In the genomic region with DNA sequence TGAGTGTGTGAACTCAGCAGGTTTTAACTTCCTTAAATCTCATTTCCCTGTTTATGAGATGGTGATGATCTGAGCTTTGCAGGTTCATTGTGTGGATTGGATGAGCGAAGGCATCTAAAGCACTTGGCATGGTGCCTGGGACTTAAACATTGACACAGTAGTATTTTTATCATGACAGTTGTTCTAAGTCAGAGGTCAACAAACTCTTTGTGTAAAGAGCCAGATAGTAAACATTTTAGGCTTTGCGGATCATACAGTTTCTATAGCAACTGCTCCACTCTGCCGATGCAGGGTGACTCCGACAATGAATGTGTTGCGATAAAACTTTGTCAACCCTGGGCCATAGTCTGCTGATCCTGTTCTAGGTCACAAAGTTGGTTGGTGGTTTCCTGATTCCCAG, we compare ENCODE assay signal across 21 cellular contexts. TPM values are rescaled to one million over a fixed set of nuclear protein-coding genes. Genes with fewer than 3 reads are reported as not detected.
A peak's percentile ranks its signal among the peaks of the same experiment; 100 is the strongest.
DNase-seq lines count a peak whose midpoint lies in the region; ATAC-seq and TF ChIP-seq lines count a peak whose summit lies in the region.
"Had no signal": no experiment of that assay in that cellular context is flagged by ENCODE, and none has a peak within 500 bp of the region (broad histone marks: within the 10 kb centered on the region; RNA-seq: fewer than 3 reads in every experiment).

No MANE protein-coding gene starts in this region.

- H3K27ac Mint-ChIP-seq in HFFc6: no peak overlapping the region
- H3K27ac Mint-ChIP-seq in activated T-helper 2 cell treated with anti-CD3 and anti-CD28 coated beads, Interferon-gamma antibody, Interleukin-2, Interleukin-4, amounts not matched to agents 10 μg/mL and 5 μg/mL and 100 μg/mL, durations not matched to agents 14 hours and 24 hours and 36 hours: no peak overlapping the region
- H3K27ac Mint-ChIP-seq: activated CD4-positive, alpha-beta T cell treated with anti-CD3 and anti-CD28 coated beads, Interleukin-2, amount 10 ng/mL, durations not matched to agents 24 days and 14 days; activated naive CD8-positive, alpha-beta T cell; GM23338; stimulated activated naive B cell treated with anti-CD40 and anti-IgM and Interleukin-4, amounts not matched to agents 10 μg/mL and 1 μg/mL and 100 μg/mL, for 72 hours; type B pancreatic cell had no signal

- H3K36me3 ChIP-seq in mucosa of descending colon (ENCODE audit: low read depth): no peaks in the 10 kb centered on the region
- H3K36me3 ChIP-seq: brain microvascular endothelial cell had no signal

- ATAC-seq in mucosa of descending colon (peak; percentile 90), sciatic nerve (no peak)
- ATAC-seq: GM23338; stimulated activated naive B cell treated with anti-CD40 and anti-IgM and Interleukin-4, amounts not matched to agents 10 μg/mL and 1 μg/mL and 100 μg/mL, for 72 hours had no signal

- TF ChIP-seq CTCF in mucosa of descending colon (IDR thresholded peaks at IDR 0.05) (no peak), HFFc6 (IDR thresholded peaks at IDR 0.05) (no peak)

- no peaks in the 10 kb centered on the region for H3K9me3 Mint-ChIP-seq in HFFc6
- H3K9me3 Mint-ChIP-seq in activated T-helper 2 cell treated with anti-CD3 and anti-CD28 coated beads, Interferon-gamma antibody, Interleukin-2, Interleukin-4, amounts not matched to agents 10 μg/mL and 5 μg/mL and 100 μg/mL, durations not matched to agents 14 hours and 24 hours and 36 hours: no peaks in the 10 kb centered on the region
- H3K9me3 Mint-ChIP-seq: GM23338 had no signal

- peaks cover 25% of the 10 kb centered on the region for H3K27me3 Mint-ChIP-seq in HFFc6 (ENCODE audit: insufficient read depth)
- H3K27me3 Mint-ChIP-seq in activated T-helper 2 cell treated with anti-CD3 and anti-CD28 coated beads, Interferon-gamma antibody, Interleukin-2, Interleukin-4, amounts not matched to agents 10 μg/mL and 5 μg/mL and 100 μg/mL, durations not matched to agents 14 hours and 24 hours and 36 hours (ENCODE audit: low read depth): peaks cover 50% of the 10 kb centered on the region

- no peaks in the 10 kb centered on the region for H3K4me1 Mint-ChIP-seq in HFFc6 (ENCODE audit: low read depth)
- H3K4me1 Mint-ChIP-seq in activated T-helper 2 cell treated with anti-CD3 and anti-CD28 coated beads, Interferon-gamma antibody, Interleukin-2, Interleukin-4, amounts not matched to agents 10 μg/mL and 5 μg/mL and 100 μg/mL, durations not matched to agents 14 hours and 24 hours and 36 hours (ENCODE audit: low read depth): no peaks in the 10 kb centered on the region
- H3K4me1 Mint-ChIP-seq: GM23338; stimulated activated naive B cell treated with anti-CD40 and anti-IgM and Interleukin-4, amounts not matched to agents 10 μg/mL and 1 μg/mL and 100 μg/mL, for 72 hours had no signal

- DNase-seq in DMS79 treated with DMSO at 0.1 percent for 48 hours (lab: John Stamatoyannopoulos, UW): peak; percentile 22
- DNase-seq in DMS79 (lab: John Stamatoyannopoulos, UW): no peak
- peak; percentile 8 for DNase-seq in NCI-H2196 treated with DMSO at 0.1 percent for 48 hours (lab: John Stamatoyannopoulos, UW; ENCODE audit: unreplicated experiment)
- DNase-seq in SHP77 treated with DMSO at 0.1 percent for 48 hours (lab: John Stamatoyannopoulos, UW): peak; percentile 78
- peak in 1 of 3 donors; percentile 82 for DNase-seq in mucosa of descending colon
- DNase-seq in HFFc6: no peak
- no peak for DNase-seq in sciatic nerve (ENCODE audit: low spot score)
- no peak for DNase-seq in activated T-helper 2 cell treated with anti-CD3 and anti-CD28 coated beads, Interferon-gamma antibody, Interleukin-2, Interleukin-4, amounts not matched to agents 10 μg/mL and 5 μg/mL and 100 μg/mL, durations not matched to agents 14 hours and 24 hours and 36 hours (ENCODE audit: low spot score)
- DNase-seq: activated CD4-positive, alpha-beta T cell treated with anti-CD3 and anti-CD28 coated beads, Interleukin-2, amount 10 ng/mL, durations not matched to agents 24 days and 14 days; brain microvascular endothelial cell; C1 segment of cervical spinal cord; EL; hypothalamus; stimulated activated naive B cell treated with anti-CD40 and anti-IgM and Interleukin-4, amounts not matched to agents 10 μg/mL and 1 μg/mL and 100 μg/mL, for 72 hours; T-helper 9 cell had no signal

- H3K4me3 ChIP-seq in mucosa of descending colon: no peak overlapping the region
- H3K4me3 ChIP-seq: GM23338, smooth muscle cell had no signal

- intact Hi-C loops in mucosa of descending colon (cut with DNase I, micrococcal nuclease) (no loop called here), sciatic nerve (cut with DNase I) (no loop called here)
- intact Hi-C loops in activated T-helper 2 cell treated with anti-CD3 and anti-CD28 coated beads, Interferon-gamma antibody, Interleukin-2, Interleukin-4, amounts not matched to agents 10 μg/mL and 5 μg/mL and 100 μg/mL, durations not matched to agents 14 hours and 24 hours and 36 hours (cut with micrococcal nuclease): loop anchor here (10.0 kb wide), 1 partner anchor 327 kb away; no protein-coding TSS in a partner anchor

- H3K4me1 ChIP-seq in mucosa of descending colon (ENCODE audit: low read depth): peaks cover 6% of the 10 kb centered on the region

- no peak overlapping the region for H3K4me3 Mint-ChIP-seq in HFFc6
- no peak overlapping the region for H3K4me3 Mint-ChIP-seq in activated T-helper 2 cell treated with anti-CD3 and anti-CD28 coated beads, Interferon-gamma antibody, Interleukin-2, Interleukin-4, amounts not matched to agents 10 μg/mL and 5 μg/mL and 100 μg/mL, durations not matched to agents 14 hours and 24 hours and 36 hours (ENCODE audit: low read depth)
- H3K4me3 Mint-ChIP-seq: activated CD4-positive, alpha-beta T cell treated with anti-CD3 and anti-CD28 coated beads, Interleukin-2, amount 10 ng/mL, durations not matched to agents 24 days and 14 days; activated naive CD8-positive, alpha-beta T cell; GM23338; stimulated activated naive B cell treated with anti-CD40 and anti-IgM and Interleukin-4, amounts not matched to agents 10 μg/mL and 1 μg/mL and 100 μg/mL, for 72 hours; type B pancreatic cell had no signal

- H3K36me3 Mint-ChIP-seq in HFFc6 (ENCODE audit: low read depth): no peaks in the 10 kb centered on the region
- H3K36me3 Mint-ChIP-seq in activated T-helper 2 cell treated with anti-CD3 and anti-CD28 coated beads, Interferon-gamma antibody, Interleukin-2, Interleukin-4, amounts not matched to agents 10 μg/mL and 5 μg/mL and 100 μg/mL, durations not matched to agents 14 hours and 24 hours and 36 hours (ENCODE audit: low read depth): no peaks in the 10 kb centered on the region
- H3K36me3 Mint-ChIP-seq: stimulated activated naive B cell treated with anti-CD40 and anti-IgM and Interleukin-4, amounts not matched to agents 10 μg/mL and 1 μg/mL and 100 μg/mL, for 72 hours had no signal

- no peaks in the 10 kb centered on the region for H3K9me3 ChIP-seq in mucosa of descending colon

RNA-seq across cellular contexts. Expression of gene SLC24A4, which starts 25.2 kb away (rescaled TPM):
- under 1 TPM; 0.14 to 0.63 (median 0.27) TPM for total RNA-seq in mucosa of descending colon
- total RNA-seq in HFFc6 (2021; fragmentation: NEBNext Ultra II Directional; extraction: Animal tissue kit (Norgen Biotek cat#: 25700)): not detected
- 3.6 TPM for total RNA-seq in sciatic nerve
- total RNA-seq in activated T-helper 2 cell treated with anti-CD3 and anti-CD28 coated beads, Interferon-gamma antibody, Interleukin-2, Interleukin-4, amounts not matched to agents 10 μg/mL and 5 μg/mL and 100 μg/mL, durations not matched to agents 14 hours and 24 hours and 36 hours: not detected in 2 replicates
- total RNA-seq: activated CD4-positive, alpha-beta T cell treated with anti-CD3 and anti-CD28 coated beads, Interleukin-2, amount 10 ng/mL, durations not matched to agents 24 days and 14 days; HT1080; osteocyte had no signal

Comparison
In these comparisons a context has a peak if more than half of its experiments do, and no peak if none do; other contexts are left out.
1. DNase-seq: peak in DMS79 treated with DMSO at 0.1 percent for 48 hours (single experiment), NCI-H2196 treated with DMSO at 0.1 percent for 48 hours (single experiment) and SHP77 treated with DMSO at 0.1 percent for 48 hours (single experiment); none in DMS79 (single experiment), HFFc6 (single experiment), sciatic nerve (single experiment) and activated T-helper 2 cell treated with anti-CD3 and anti-CD28 coated beads, Interferon-gamma antibody, Interleukin-2, Interleukin-4, amounts not matched to agents 10 μg/mL and 5 μg/mL and 100 μg/mL, durations not matched to agents 14 hours and 24 hours and 36 hours (single experiment).